In genomic region chr1:175864183-175864582, GRCh38 we compare ENCODE assay signal across 16 cellular contexts.
"Had no signal": no experiment of that assay in that cellular context is flagged by ENCODE, and none has a peak within 500 bp of the region (broad histone marks: within the 10 kb centered on the region; RNA-seq: fewer than 3 reads in every experiment).

No MANE protein-coding gene starts in this region.

- H3K27ac ChIP-seq: gastrocnemius medialis, heart right ventricle, left ventricle myocardium inferior, lower lobe of right lung, neural progenitor cell, ovary had no signal

- H3K4me3 Mint-ChIP-seq: memory B cell; natural killer cell treated with Interleukin-12 subunit alpha and Interleukin-12 subunit beta and Interleukin-15 and Interleukin-18, amount 100 ng/mL, for 72 hours; neural progenitor cell had no signal

- H3K9me3 ChIP-seq: gastrocnemius medialis, heart right ventricle, left ventricle myocardium inferior, lower lobe of right lung, ovary had no signal

- H3K36me3 Mint-ChIP-seq: memory B cell; natural killer cell treated with Interleukin-12 subunit alpha and Interleukin-12 subunit beta and Interleukin-15 and Interleukin-18, amount 100 ng/mL, for 72 hours; neural progenitor cell had no signal

- DNase-seq: cortex of kidney; effector memory CD4-positive, alpha-beta T cell; gastrocnemius medialis; heart right ventricle; left ventricle myocardium inferior; lower lobe of right lung; ovary; right cardiac atrium; stimulated activated CD4-positive, alpha-beta T cell treated with anti-CD3 and anti-CD28 coated beads, Interleukin-2, amount 100 ng/mL, for 48 hours; stimulated activated naive CD4-positive, alpha-beta T cell treated with Interleukin-2 at 50 U/mL for 16 hours; trophoblast cell had no signal

- FAIRE-seq: endometrium had no signal

- H3K9me3 Mint-ChIP-seq: memory B cell; natural killer cell treated with Interleukin-12 subunit alpha and Interleukin-12 subunit beta and Interleukin-15 and Interleukin-18, amount 100 ng/mL, for 72 hours; neural progenitor cell had no signal

- H3K4me3 ChIP-seq: gastrocnemius medialis, heart right ventricle, left ventricle myocardium inferior, lower lobe of right lung, neural progenitor cell, ovary, smooth muscle cell had no signal

- H3K27ac Mint-ChIP-seq: memory B cell; natural killer cell treated with Interleukin-12 subunit alpha and Interleukin-12 subunit beta and Interleukin-15 and Interleukin-18, amount 100 ng/mL, for 72 hours; neural progenitor cell had no signal

- H3K27me3 ChIP-seq: gastrocnemius medialis, heart right ventricle, neural progenitor cell, ovary had no signal

- H3K9ac ChIP-seq: neural progenitor cell had no signal

- H3K4me2 ChIP-seq: neural progenitor cell, smooth muscle cell had no signal

- H3K4me1 Mint-ChIP-seq: memory B cell had no signal

- H3K36me3 ChIP-seq: gastrocnemius medialis, heart right ventricle, left ventricle myocardium inferior, lower lobe of right lung, neural progenitor cell, ovary had no signal

- H3K4me1 ChIP-seq: gastrocnemius medialis, left ventricle myocardium inferior, lower lobe of right lung had no signal
